21 cellular contexts compared by ENCODE assay signal in the genomic region with DNA sequence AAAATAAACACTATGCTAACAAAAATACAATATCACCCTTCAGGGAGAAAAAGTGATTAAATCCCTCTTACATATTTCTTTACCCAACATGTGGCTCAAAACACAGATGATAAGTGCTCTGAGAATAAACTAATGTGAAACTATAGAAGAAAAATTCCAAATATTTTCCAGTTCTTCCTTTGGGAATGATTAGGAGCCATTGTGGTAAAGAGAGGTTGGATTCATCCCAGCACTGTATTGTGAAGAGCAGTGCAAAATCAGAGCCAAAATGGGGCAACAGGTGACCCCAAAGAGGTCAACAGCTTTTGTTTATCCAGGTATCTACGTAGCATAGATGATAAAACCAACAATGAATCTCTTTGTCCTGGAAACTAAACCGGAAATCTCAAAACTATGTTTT.
DNase-seq lines count a peak whose midpoint lies in the region; ATAC-seq, FAIRE-seq and TF ChIP-seq lines count a peak whose summit lies in the region.
"Had no signal": no experiment of that assay in that cellular context is flagged by ENCODE, and none has a peak within 500 bp of the region (broad histone marks: within the 10 kb centered on the region; RNA-seq: fewer than 3 reads in every experiment).

No MANE protein-coding gene starts in this region.

- no peak for TF ChIP-seq CTCF in mammary epithelial cell (conservative IDR thresholded peaks at IDR 0.05 in 1 of 2, IDR thresholded peaks at IDR 0.05 in 1 of 2; ENCODE audit: extremely low read depth in 1 of 2, insufficient read depth in 1 of 2, low read depth in 1 of 2, low read length in 2 of 2)
- no peak for TF ChIP-seq CTCF in breast epithelium (IDR thresholded peaks at IDR 0.05)

- BruUV-seq in mammary epithelial cell (replicated peaks; lab: Mats Ljungman, UMichigan): no TSS peak

- FAIRE-seq in urothelium cell line (lab: Jason Lieb, UNC): no peak
- FAIRE-seq: GM19239, TTC549 had no signal

- ATAC-seq in left cardiac atrium: peak; percentile 17 to 26
- no peak for ATAC-seq in GM19023 (IDR thresholded peaks at IDR 0.05; ENCODE audit: unreplicated experiment)

- DNase-seq in mammary epithelial cell: peak; percentile 74
- no peak for DNase-seq in breast epithelium (ENCODE audit: low spot score in 2 of 2)
- no peak for DNase-seq in adipocyte (ENCODE audit: low read depth)
- no peak for DNase-seq in left cardiac atrium
- DNase-seq in urothelium cell line (ENCODE audit: low spot score): peak; percentile 26
- no peak for DNase-seq in NCI-H1930 (lab: John Stamatoyannopoulos, UW)
- no peak for DNase-seq in HuH-7.5 (ENCODE audit: low spot score)
- DNase-seq: ACHN; activated CD4-positive, alpha-beta T cell treated with anti-CD3 and anti-CD28 coated beads, Interleukin-2, amount 10 ng/mL, durations not matched to agents 24 days and 14 days; activated CD8-positive, alpha-beta memory T cell treated with anti-CD3 and anti-CD28 coated beads, Interleukin-2, amount 50 U/mL, for 48 hours; activated naive CD4-positive, alpha-beta T cell; CD4-positive, alpha-beta T cell; erythroblast; heart left ventricle; mesendoderm; NCI-H524; nephron progenitor cell; stimulated activated naive CD4-positive, alpha-beta T cell had no signal

- H2AFZ ChIP-seq in mammary epithelial cell (ENCODE audit: low read depth, low read length): no peak overlapping the region

- no peaks in the 10 kb centered on the region for H4K20me1 ChIP-seq in mammary epithelial cell (ENCODE audit: insufficient read depth, low read length)

- CTCF ChIA-PET in mammary epithelial cell (lab: Charles Lee; ENCODE audit: low non-redundant PET): interaction anchor here (0.6 kb wide), 1 partner anchor 874 kb away, joined by 5 read pairs; no protein-coding TSS in a partner anchor

- peaks cover 67% of the 10 kb centered on the region for H3K4me1 ChIP-seq in mammary epithelial cell (ENCODE audit: insufficient read depth, low read length)
- H3K4me1 ChIP-seq in breast epithelium: no peaks in the 10 kb centered on the region
- H3K4me1 ChIP-seq in adipocyte (ENCODE audit: control insufficient read depth, insufficient read depth, low read length): peaks cover 53% of the 10 kb centered on the region

- WGBS in mammary epithelial cell (ENCODE audit: low coverage, missing lambda C conversion rate): 0% methylated on average over 2 of the region's 2 CpGs

- H3K9me3 ChIP-seq in mammary epithelial cell (replicated peaks; ENCODE audit: insufficient read depth, low read length): no peaks in the 10 kb centered on the region
- H3K9me3 ChIP-seq in breast epithelium: no peaks in the 10 kb centered on the region
- no peaks in the 10 kb centered on the region for H3K9me3 ChIP-seq in adipocyte (ENCODE audit: control insufficient read depth, low read length)

- in situ Hi-C loops in mammary epithelial cell (cut with MboI; ENCODE audit: low sequenced_read_pairs in 2 of 2): loop anchor here (5.0 to 10.0 kb wide), 2 partner anchors 38 to 55 kb away; no protein-coding TSS in a partner anchor

- H3K4me2 ChIP-seq in mammary epithelial cell (ENCODE audit: insufficient read depth, low read depth, low read length): peak overlapping the region; percentile 43

- H3K9ac ChIP-seq in mammary epithelial cell (ENCODE audit: insufficient read depth, low read length): peak overlapping the region; percentile 55
- H3K9ac ChIP-seq in adipocyte (ENCODE audit: low read length): peak overlapping the region; percentile 48

- dilution Hi-C loops in mammary epithelial cell (cut with HindIII; ENCODE audit: low sequenced_read_pairs): loop anchor here (10.0 kb wide), 1 partner anchor 65 kb away; no protein-coding TSS in a partner anchor

- H3K36me3 ChIP-seq in mammary epithelial cell (ENCODE audit: insufficient read depth, low read length) (no peaks in the 10 kb centered on the region), breast epithelium (no peaks in the 10 kb centered on the region), adipocyte (ENCODE audit: control insufficient read depth, insufficient read depth, low read length, severe bottlenecking) (no peaks in the 10 kb centered on the region)
- H3K36me3 ChIP-seq: heart left ventricle had no signal

- H3K4me3 ChIP-seq in mammary epithelial cell (replicated peaks in 1 of 3; ENCODE audit: insufficient read depth in 1 of 3, low read depth in 2 of 3, low read length in 3 of 3) (no peak overlapping the region), breast epithelium (no peak overlapping the region), adipocyte (ENCODE audit: low read length) (peak overlapping the region; percentile 7)
- H3K4me3 ChIP-seq: heart left ventricle had no signal

- H3K79me2 ChIP-seq in mammary epithelial cell (ENCODE audit: insufficient read depth, low read length): no peaks in the 10 kb centered on the region

- no peaks in the 10 kb centered on the region for H3K27me3 ChIP-seq in mammary epithelial cell (ENCODE audit: insufficient read depth, low read length)
- no peaks in the 10 kb centered on the region for H3K27me3 ChIP-seq in breast epithelium
- no peaks in the 10 kb centered on the region for H3K27me3 ChIP-seq in adipocyte (replicated peaks; ENCODE audit: control insufficient read depth, insufficient read depth, low read length)
- H3K27me3 ChIP-seq: heart left ventricle had no signal

- H3K27ac ChIP-seq in mammary epithelial cell (ENCODE audit: insufficient read depth, low read depth, low read length): peak overlapping the region; percentile 100
- H3K27ac ChIP-seq in breast epithelium: no peak overlapping the region

- TF ChIP-seq POLR2A in breast epithelium (IDR thresholded peaks at IDR 0.05): no peak

- intact Hi-C loops in mammary epithelial cell (cut with micrococcal nuclease): loop anchor here (5.0 kb wide), 1 partner anchor 113 kb away; no protein-coding TSS in a partner anchor
- intact Hi-C loops in breast epithelium (cut with DNase I; ENCODE audit: low total_unique reads): no loop called here
- intact Hi-C loops in left cardiac atrium (cut with DNase I): no loop called here

Comparison
In these comparisons a context has a peak if more than half of its experiments do, and no peak if none do; other contexts are left out.
1. DNase-seq: peak in mammary epithelial cell (single experiment) and urothelium cell line (single experiment); none in breast epithelium (0 of 2), adipocyte (single experiment), left cardiac atrium (single experiment), NCI-H1930 (0 of 2) and HuH-7.5 (single experiment).